8 cellular contexts compared by ENCODE assay signal in the genomic region with DNA sequence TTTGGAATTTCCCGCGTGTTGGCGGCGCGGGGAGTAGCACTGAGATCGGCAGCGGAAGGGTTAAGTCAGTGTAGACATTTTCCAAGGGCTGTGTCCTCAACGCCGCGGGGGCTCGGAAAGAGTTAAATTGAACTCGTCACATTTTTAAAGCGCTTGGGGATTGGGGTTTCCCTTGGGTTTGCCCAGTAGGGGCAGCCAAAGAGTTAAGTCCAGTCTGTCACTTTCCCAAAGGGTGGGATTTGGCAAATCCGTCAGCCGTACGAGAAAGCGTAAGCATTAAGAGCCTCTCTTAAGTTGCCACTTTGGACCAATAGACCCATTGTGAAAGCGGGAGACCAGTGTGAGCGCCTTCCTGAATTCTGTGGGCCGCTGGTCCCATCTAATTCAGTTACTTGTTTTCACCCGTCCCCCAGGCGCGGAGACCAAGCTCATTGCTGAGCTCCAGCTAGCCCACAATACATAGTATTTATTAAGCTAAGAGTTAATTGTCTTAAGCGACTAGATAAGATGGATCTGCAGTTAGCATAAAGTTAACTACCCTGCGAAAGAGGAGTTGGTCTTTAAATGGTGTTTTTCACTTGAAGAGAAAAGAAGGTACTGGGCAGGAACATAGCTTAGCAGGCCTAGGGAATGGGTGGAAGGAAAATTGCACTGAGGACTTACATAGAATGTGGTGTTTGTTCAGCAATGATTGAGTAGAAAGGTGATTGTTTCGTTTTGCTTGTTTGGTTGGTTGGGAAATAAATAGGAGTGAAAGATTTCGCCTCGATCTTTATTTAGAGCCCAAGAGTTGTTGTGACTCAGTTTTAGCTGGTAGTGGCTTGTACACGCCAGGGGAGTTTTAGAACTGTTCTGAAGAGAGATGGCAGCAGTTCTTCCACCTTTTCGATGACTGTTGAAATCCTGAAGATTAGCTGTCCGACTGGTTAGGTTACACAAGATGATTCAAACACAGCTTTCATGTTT. TPM values are rescaled to one million over a fixed set of nuclear protein-coding genes. Genes with fewer than 3 reads are reported as not detected.
A peak's percentile ranks its signal among the peaks of the same experiment; 100 is the strongest.
DNase-seq lines count a peak whose midpoint lies in the region; ATAC-seq and TF ChIP-seq lines count a peak whose summit lies in the region.

No MANE protein-coding gene starts in this region.

- no peaks in the 10 kb centered on the region for H3K9me2 ChIP-seq in hepatocyte (replicated peaks; ENCODE audit: insufficient read depth)

- no peak for TF ChIP-seq CTCF in hepatocyte (IDR thresholded peaks at IDR 0.05; ENCODE audit: poor library complexity)

- 0 out of 2 replicates have a peak, but pooled peaks cover 3% of the 10 kb centered on the region for H3K36me3 ChIP-seq in SJCRH30
- no peaks in the 10 kb centered on the region for H3K36me3 ChIP-seq in hepatocyte (replicated peaks; ENCODE audit: insufficient read depth, low read depth)

- H3K4me2 ChIP-seq in hepatocyte, result peak overlapping the region; percentile 74

- H3K9me3 ChIP-seq in SJCRH30 (replicated peaks) (no peaks in the 10 kb centered on the region), hepatocyte (ENCODE audit: low read depth) (no peaks in the 10 kb centered on the region)

- H3K27me3 ChIP-seq in SJCRH30 (no peaks in the 10 kb centered on the region), hepatocyte (no peaks in the 10 kb centered on the region)

- peak overlapping the region; percentile 62 for H2AFZ ChIP-seq in hepatocyte

- peaks cover 40% of the 10 kb centered on the region for H4K20me1 ChIP-seq in hepatocyte (ENCODE audit: insufficient read depth, poor library complexity, severe bottlenecking)

- 7% methylated on average over 31 of the region's 31 CpGs for WGBS in hepatocyte (ENCODE audit: low lambda C conversion rate, missing lambda C conversion rate)

- H3K79me2 ChIP-seq in hepatocyte, result peaks cover 59% of the 10 kb centered on the region

- DNase-seq in A172 (ENCODE audit: low spot score) (peak; percentile 29), SJCRH30 (peak; percentile 21 to 31), astrocyte of the hippocampus (ENCODE audit: low read depth, low spot score) (peak; percentile 69), hepatocyte (ENCODE audit: low spot score) (peak; percentile 64), putamen (ENCODE audit: low spot score) (peak; percentile 47)

- peaks cover 4% of the 10 kb centered on the region; the same call in 1 of the 2 replicates for H3K4me1 ChIP-seq in SJCRH30
- peaks cover 16% of the 10 kb centered on the region for H3K4me1 ChIP-seq in hepatocyte (ENCODE audit: insufficient read depth)

- ATAC-seq in GM18502 (IDR thresholded peaks at IDR 0.05; ENCODE audit: poor library complexity, unreplicated experiment), result peak; percentile 12
- peak; percentile 13 for ATAC-seq in HG03095 (IDR thresholded peaks at IDR 0.05; ENCODE audit: unreplicated experiment)
- ATAC-seq in HG03469 (IDR thresholded peaks at IDR 0.05; ENCODE audit: unreplicated experiment), result no peak

- H3K4me3 ChIP-seq in SJCRH30 (peak overlapping the region; percentile 81), hepatocyte (peak overlapping the region; percentile 95)

- H3K27ac ChIP-seq in SJCRH30 (peak overlapping the region; percentile 62), hepatocyte (peak overlapping the region; percentile 97)

RNA-seq across cellular contexts. Expression of a gene that starts 0.9 kb away (rescaled TPM):
- total RNA-seq in A172 (2014; rRNA removed; shearing (Covaris generic)), result 72.2 and 72.5 TPM in 2 replicates
- 46.4 and 46.9 TPM in 2 replicates for total RNA-seq in SJCRH30 (2014; rRNA removed; shearing (Covaris generic))
- total RNA-seq in hepatocyte, result 92.3 and 94.4 TPM in 2 replicates
- polyA plus RNA-seq in hepatocyte, result 58.1 and 61.5 TPM in 2 replicates
